28 cellular contexts compared by ENCODE assay signal in genomic region chr16:58960034-58960433, GRCh38.
"Had no signal": no experiment of that assay in that cellular context is flagged by ENCODE, and none has a peak within 500 bp of the region (broad histone marks: within the 10 kb centered on the region; RNA-seq: fewer than 3 reads in every experiment).

No MANE protein-coding gene starts in this region.

- H3K4me3 Mint-ChIP-seq: dendritic cell treated with granulocyte-macrophage colony-stimulating factor and Interleukin-4, amounts not matched to agents 40 ng/mL and 50 ng/mL, for 4 days; effector memory CD8-positive, alpha-beta T cell; endodermal cell; memory B cell; naive thymus-derived CD4-positive, alpha-beta T cell had no signal

- H3K27ac Mint-ChIP-seq: dendritic cell treated with granulocyte-macrophage colony-stimulating factor and Interleukin-4, amounts not matched to agents 40 ng/mL and 50 ng/mL, for 4 days; effector memory CD8-positive, alpha-beta T cell; endodermal cell; memory B cell; naive thymus-derived CD4-positive, alpha-beta T cell had no signal

- H3K9me3 Mint-ChIP-seq: dendritic cell treated with granulocyte-macrophage colony-stimulating factor and Interleukin-4, amounts not matched to agents 40 ng/mL and 50 ng/mL, for 4 days; memory B cell had no signal

- H3K4me3 ChIP-seq: colonic mucosa, esophagus squamous epithelium, gastrocnemius medialis, heart right ventricle, left lung, lower lobe of right lung had no signal

- H3K4me1 ChIP-seq: colonic mucosa, esophagus squamous epithelium, gastrocnemius medialis, heart right ventricle, left lung, lower lobe of right lung had no signal

- DNase-seq: colonic mucosa; cortex of kidney; effector CD8-positive, alpha-beta T cell; effector memory CD8-positive, alpha-beta T cell; erythroblast; esophagus squamous epithelium; foreskin fibroblast; foreskin melanocyte; gastrocnemius medialis; glutamatergic neuron; head of caudate nucleus; heart right ventricle; hippocampal formation; left cardiac atrium; left lung; left ventricle myocardium superior; lower lobe of right lung; mesendoderm; midbrain; naive thymus-derived CD4-positive, alpha-beta T cell had no signal

- FAIRE-seq: endometrium, islet of Langerhans, keratinocyte had no signal

- H3K4me1 Mint-ChIP-seq: memory B cell; naive thymus-derived CD4-positive, alpha-beta T cell had no signal

- H3K36me3 ChIP-seq: colonic mucosa, esophagus squamous epithelium, gastrocnemius medialis, heart right ventricle, left lung, lower lobe of right lung had no signal

- H3K36me3 Mint-ChIP-seq: memory B cell; naive thymus-derived CD4-positive, alpha-beta T cell had no signal

- H3K9me3 ChIP-seq: colonic mucosa, esophagus squamous epithelium, gastrocnemius medialis, lower lobe of right lung had no signal

- H3K27ac ChIP-seq: colonic mucosa, epithelial cell of prostate, esophagus squamous epithelium, gastrocnemius medialis, heart right ventricle, left lung, lower lobe of right lung had no signal

- ATAC-seq: effector memory CD8-positive, alpha-beta T cell; esophagus mucosa; gastrocnemius medialis; heart right ventricle; left cardiac atrium; left lung; left ventricle myocardium superior; lower lobe of right lung; naive thymus-derived CD4-positive, alpha-beta T cell had no signal

- H3K27me3 ChIP-seq: colonic mucosa, esophagus squamous epithelium, gastrocnemius medialis, heart right ventricle, left lung had no signal

- H3K27me3 Mint-ChIP-seq: dendritic cell treated with granulocyte-macrophage colony-stimulating factor and Interleukin-4, amounts not matched to agents 40 ng/mL and 50 ng/mL, for 4 days; effector memory CD8-positive, alpha-beta T cell; memory B cell had no signal
